Comparison of ENCODE assay signal across 9 cellular contexts in the genomic region with DNA sequence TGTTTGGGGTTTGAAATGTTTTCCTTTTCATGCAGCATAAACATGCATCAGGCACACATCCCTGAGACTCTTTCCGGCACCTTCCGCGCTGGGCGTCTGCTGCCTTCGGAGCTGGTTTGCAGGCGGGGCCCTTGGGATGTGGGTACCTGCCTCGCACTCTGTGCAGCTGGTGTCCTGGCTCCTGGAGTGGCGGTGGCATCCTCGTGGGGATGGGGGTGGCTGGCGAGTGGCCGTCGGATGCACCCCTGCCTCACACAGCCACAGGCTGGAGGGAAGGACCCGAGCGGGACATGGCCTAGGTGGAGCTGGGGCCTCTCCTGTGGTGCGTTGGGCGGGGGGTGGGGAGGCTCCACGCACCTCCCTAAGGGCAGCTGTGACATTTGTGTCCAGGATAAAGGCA.
"Had no signal": no experiment of that assay in that cellular context is flagged by ENCODE, and none has a peak within 500 bp of the region (broad histone marks: within the 10 kb centered on the region; RNA-seq: fewer than 3 reads in every experiment).

No MANE protein-coding gene starts in this region.

- H3K27me3 Mint-ChIP-seq: IgD-negative memory B cell had no signal

- H3K9me3 ChIP-seq: HAP-1 had no signal

- DNase-seq: GM23248, GOT3, H7, HFFc6 had no signal

- H3K4me1 ChIP-seq: HAP-1 had no signal

- ATAC-seq: HCT116, HepG2 had no signal

- H3K36me3 Mint-ChIP-seq: IgD-negative memory B cell had no signal

- H3K4me1 Mint-ChIP-seq: IgD-negative memory B cell had no signal

- H3K27ac ChIP-seq: GM23248, HL-60 had no signal

- H3K4me3 Mint-ChIP-seq: HFFc6, IgD-negative memory B cell had no signal

- H3K27ac Mint-ChIP-seq: HFFc6, IgD-negative memory B cell had no signal

- H3K4me3 ChIP-seq: GM23248, HAP-1 had no signal
